In the genomic region with DNA sequence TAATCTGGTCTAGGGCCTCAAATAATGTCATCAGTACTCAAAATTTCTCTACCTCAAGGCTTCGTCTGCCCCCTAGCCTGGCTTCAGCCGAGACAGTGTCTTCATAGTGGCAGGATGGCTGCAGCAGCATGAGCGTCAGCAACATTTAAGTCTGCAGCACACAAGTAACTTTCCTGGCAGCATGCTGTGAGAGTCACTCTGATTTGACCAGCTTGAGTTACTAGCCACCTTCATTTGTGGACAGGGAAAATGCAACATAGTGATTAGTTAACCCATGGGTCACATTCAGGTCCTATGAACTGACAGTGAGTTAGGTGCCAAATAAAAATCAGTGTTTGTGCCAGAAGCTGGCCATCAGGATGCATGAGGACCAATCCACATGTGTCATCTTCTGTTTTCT, we compare ENCODE assay signal across 1 cellular context.
TF ChIP-seq lines count a peak whose summit lies in the region.

No MANE protein-coding gene starts in this region.

TF ChIP-seq in liver, 16 proteins besides CTCF, POLR2A, EP300 and RAD21 (continued from another document):
- TF ChIP-seq, protein P1, sequence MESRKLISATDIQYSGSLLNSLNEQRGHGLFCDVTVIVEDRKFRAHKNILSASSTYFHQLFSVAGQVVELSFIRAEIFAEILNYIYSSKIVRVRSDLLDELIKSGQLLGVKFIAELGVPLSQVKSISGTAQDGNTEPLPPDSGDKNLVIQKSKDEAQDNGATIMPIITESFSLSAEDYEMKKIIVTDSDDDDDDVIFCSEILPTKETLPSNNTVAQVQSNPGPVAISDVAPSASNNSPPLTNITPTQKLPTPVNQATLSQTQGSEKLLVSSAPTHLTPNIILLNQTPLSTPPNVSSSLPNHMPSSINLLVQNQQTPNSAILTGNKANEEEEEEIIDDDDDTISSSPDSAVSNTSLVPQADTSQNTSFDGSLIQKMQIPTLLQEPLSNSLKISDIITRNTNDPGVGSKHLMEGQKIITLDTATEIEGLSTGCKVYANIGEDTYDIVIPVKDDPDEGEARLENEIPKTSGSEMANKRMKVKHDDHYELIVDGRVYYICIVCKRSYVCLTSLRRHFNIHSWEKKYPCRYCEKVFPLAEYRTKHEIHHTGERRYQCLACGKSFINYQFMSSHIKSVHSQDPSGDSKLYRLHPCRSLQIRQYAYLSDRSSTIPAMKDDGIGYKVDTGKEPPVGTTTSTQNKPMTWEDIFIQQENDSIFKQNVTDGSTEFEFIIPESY (IDR thresholded peaks at IDR 0.05) = no peak
- TF ChIP-seq, protein P2, sequence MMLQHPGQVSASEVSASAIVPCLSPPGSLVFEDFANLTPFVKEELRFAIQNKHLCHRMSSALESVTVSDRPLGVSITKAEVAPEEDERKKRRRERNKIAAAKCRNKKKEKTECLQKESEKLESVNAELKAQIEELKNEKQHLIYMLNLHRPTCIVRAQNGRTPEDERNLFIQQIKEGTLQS (IDR thresholded peaks at IDR 0.05) = no peak
- TF ChIP-seq, protein P3, sequence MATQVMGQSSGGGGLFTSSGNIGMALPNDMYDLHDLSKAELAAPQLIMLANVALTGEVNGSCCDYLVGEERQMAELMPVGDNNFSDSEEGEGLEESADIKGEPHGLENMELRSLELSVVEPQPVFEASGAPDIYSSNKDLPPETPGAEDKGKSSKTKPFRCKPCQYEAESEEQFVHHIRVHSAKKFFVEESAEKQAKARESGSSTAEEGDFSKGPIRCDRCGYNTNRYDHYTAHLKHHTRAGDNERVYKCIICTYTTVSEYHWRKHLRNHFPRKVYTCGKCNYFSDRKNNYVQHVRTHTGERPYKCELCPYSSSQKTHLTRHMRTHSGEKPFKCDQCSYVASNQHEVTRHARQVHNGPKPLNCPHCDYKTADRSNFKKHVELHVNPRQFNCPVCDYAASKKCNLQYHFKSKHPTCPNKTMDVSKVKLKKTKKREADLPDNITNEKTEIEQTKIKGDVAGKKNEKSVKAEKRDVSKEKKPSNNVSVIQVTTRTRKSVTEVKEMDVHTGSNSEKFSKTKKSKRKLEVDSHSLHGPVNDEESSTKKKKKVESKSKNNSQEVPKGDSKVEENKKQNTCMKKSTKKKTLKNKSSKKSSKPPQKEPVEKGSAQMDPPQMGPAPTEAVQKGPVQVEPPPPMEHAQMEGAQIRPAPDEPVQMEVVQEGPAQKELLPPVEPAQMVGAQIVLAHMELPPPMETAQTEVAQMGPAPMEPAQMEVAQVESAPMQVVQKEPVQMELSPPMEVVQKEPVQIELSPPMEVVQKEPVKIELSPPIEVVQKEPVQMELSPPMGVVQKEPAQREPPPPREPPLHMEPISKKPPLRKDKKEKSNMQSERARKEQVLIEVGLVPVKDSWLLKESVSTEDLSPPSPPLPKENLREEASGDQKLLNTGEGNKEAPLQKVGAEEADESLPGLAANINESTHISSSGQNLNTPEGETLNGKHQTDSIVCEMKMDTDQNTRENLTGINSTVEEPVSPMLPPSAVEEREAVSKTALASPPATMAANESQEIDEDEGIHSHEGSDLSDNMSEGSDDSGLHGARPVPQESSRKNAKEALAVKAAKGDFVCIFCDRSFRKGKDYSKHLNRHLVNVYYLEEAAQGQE (IDR thresholded peaks at IDR 0.05) = peak; percentile 68
- no peak for TF ChIP-seq NR2F2 (IDR thresholded peaks at IDR 0.05)
